In the genomic region with DNA sequence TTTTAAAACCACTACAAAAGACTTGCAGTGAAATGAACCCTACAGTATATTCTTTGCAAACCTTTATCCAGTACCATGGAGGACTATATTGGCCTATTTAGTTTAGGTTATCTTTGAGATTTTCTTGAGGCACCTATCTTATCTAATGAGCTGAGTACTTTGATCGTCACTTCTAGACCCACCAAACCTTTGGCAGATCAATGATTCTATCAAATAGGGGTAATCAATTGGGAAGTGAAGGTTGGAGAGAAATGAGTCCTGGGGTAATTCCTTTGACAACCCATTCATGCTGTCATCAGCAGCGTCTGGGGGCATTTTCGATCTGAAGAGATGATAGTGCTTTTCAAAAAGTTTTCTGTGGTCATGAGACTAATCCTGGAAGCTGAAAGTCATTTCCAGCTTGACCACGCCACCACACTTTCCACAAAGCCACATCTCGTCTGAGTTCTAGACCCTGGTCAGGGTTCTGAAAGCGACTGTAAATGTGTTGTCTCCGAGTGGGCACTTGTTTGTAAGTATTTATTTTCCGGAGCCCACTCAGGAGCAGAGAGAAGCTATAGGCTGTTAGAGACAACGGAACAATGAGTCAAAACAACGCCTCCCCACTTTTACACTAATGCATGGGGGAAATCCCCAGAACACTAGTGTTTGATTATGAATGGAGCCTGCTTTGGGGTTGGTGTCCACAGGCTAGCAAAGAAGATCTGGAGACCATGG, we compare ENCODE assay signal across 10 cellular contexts. TPM values are rescaled to one million over a fixed set of nuclear protein-coding genes. Genes with fewer than 3 reads are reported as not detected.
A peak's percentile ranks its signal among the peaks of the same experiment; 100 is the strongest.
DNase-seq lines count a peak whose midpoint lies in the region; ATAC-seq lines count a peak whose summit lies in the region.
"Had no signal": no experiment of that assay in that cellular context is flagged by ENCODE, and none has a peak within 500 bp of the region (broad histone marks: within the 10 kb centered on the region; RNA-seq: fewer than 3 reads in every experiment).

No MANE protein-coding gene starts in this region.

- H3K27me3 Mint-ChIP-seq in activated T-cell treated with anti-CD3 and anti-CD28 coated beads, Interleukin-2, amount 50 U/mL, for 24 hours, result no peaks in the 10 kb centered on the region

- peaks cover 82% of the 10 kb centered on the region for H3K4me1 Mint-ChIP-seq in activated T-cell treated with anti-CD3 and anti-CD28 coated beads, Interleukin-2, amount 50 U/mL, for 24 hours (ENCODE audit: low read depth)

- no peaks in the 10 kb centered on the region for H3K9me3 Mint-ChIP-seq in activated T-cell treated with anti-CD3 and anti-CD28 coated beads, Interleukin-2, amount 50 U/mL, for 24 hours

- peak; percentile 81 for DNase-seq in activated T-cell treated with anti-CD3 and anti-CD28 coated beads, Interleukin-2, amount 50 U/mL, for 24 hours
- peak; percentile 73 for DNase-seq in stimulated activated CD8-positive, alpha-beta memory T cell treated with anti-CD3 and anti-CD28 coated beads, Interleukin-4, amount 100 ng/mL, for 24 hours (ENCODE audit: low read depth)
- DNase-seq in NCI-H524 treated with DMSO at 0.1 percent for 48 hours (lab: John Stamatoyannopoulos, UW) (no peak), 8988T (no peak), hippocampal formation (lab: John Stamatoyannopoulos, UW) (no peak), posterior vena cava (ENCODE audit: low spot score) (no peak)
- DNase-seq: occipital lobe had no signal

- intact Hi-C loops in posterior vena cava (cut with DNase I), result loop anchor here in 1 of 2 donors (10.0 kb wide), 3 partner anchors 217 to 367 kb away; no protein-coding TSS in a partner anchor

- H3K4me3 Mint-ChIP-seq in activated T-cell treated with anti-CD3 and anti-CD28 coated beads, Interleukin-2, amount 50 U/mL, for 24 hours, result peak overlapping the region; percentile 94

- peak overlapping the region; percentile 99 for H3K27ac Mint-ChIP-seq in activated T-cell treated with anti-CD3 and anti-CD28 coated beads, Interleukin-2, amount 50 U/mL, for 24 hours

- ATAC-seq in GM19351 (IDR thresholded peaks at IDR 0.05; ENCODE audit: unreplicated experiment) (peak; percentile 55), HG03159 (IDR thresholded peaks at IDR 0.05; ENCODE audit: unreplicated experiment) (peak; percentile 38)

- peaks cover 96% of the 10 kb centered on the region for H3K36me3 Mint-ChIP-seq in activated T-cell treated with anti-CD3 and anti-CD28 coated beads, Interleukin-2, amount 50 U/mL, for 24 hours (ENCODE audit: low read depth)

RNA-seq across cellular contexts. Expression of a gene that starts 4.8 kb away (rescaled TPM):
- total RNA-seq in posterior vena cava, result 1 to 10 TPM; 3.0 to 4.0 TPM
- total RNA-seq: SJSA1 had no signal

RNA-seq across cellular contexts. Expression of a gene that starts 6.8 kb away (rescaled TPM):
- total RNA-seq in posterior vena cava, result 10 to 100 TPM; 16.4 to 20.7 TPM

Comparison
In these comparisons a context has a peak if more than half of its experiments do, and no peak if none do; other contexts are left out.
1. DNase-seq: peak in activated T-cell treated with anti-CD3 and anti-CD28 coated beads, Interleukin-2, amount 50 U/mL, for 24 hours (single experiment) and stimulated activated CD8-positive, alpha-beta memory T cell treated with anti-CD3 and anti-CD28 coated beads, Interleukin-4, amount 100 ng/mL, for 24 hours (single experiment); none in NCI-H524 treated with DMSO at 0.1 percent for 48 hours (single experiment), 8988T (single experiment), hippocampal formation (0 of 2) and posterior vena cava (single experiment).